ENCODE assay signal across 8 cellular contexts in genomic region chr1:24898152-24898908, GRCh38. TPM values are rescaled to one million over a fixed set of nuclear protein-coding genes. Genes with fewer than 3 reads are reported as not detected.
A peak's percentile ranks its signal among the peaks of the same experiment; 100 is the strongest.
DNase-seq lines count a peak whose midpoint lies in the region; ATAC-seq and TF ChIP-seq lines count a peak whose summit lies in the region.

No MANE protein-coding gene starts in this region.

- ATAC-seq in omental fat pad (ENCODE audit: low FRiP score) (no peak), HG02852 (IDR thresholded peaks at IDR 0.05; ENCODE audit: unreplicated experiment) (no peak)

- peak; percentile 44 for DNase-seq in NCI-H2196 (lab: John Stamatoyannopoulos, UW; ENCODE audit: unreplicated experiment)
- DNase-seq in NCI-H2196 treated with DMSO at 0.1 percent for 48 hours (lab: John Stamatoyannopoulos, UW; ENCODE audit: unreplicated experiment), result no peak
- peak; percentile 54 for DNase-seq in NAMALWA (ENCODE audit: low spot score)
- peak; percentile 51 for DNase-seq in activated CD8-positive, alpha-beta memory T cell treated with anti-CD3 and anti-CD28 coated beads, Interleukin-2, amount 50 U/mL, for 4 hours
- peak in 1 of 2 donors; percentile 59 for DNase-seq in foreskin fibroblast
- peak; percentile 25 for DNase-seq in omental fat pad (ENCODE audit: low spot score)
- no peak for DNase-seq in cortex of kidney (lab: John Stamatoyannopoulos, UW)

- no peak overlapping the region for H3K4me3 ChIP-seq in foreskin fibroblast (ENCODE audit: low read depth in 1 of 2, low read length in 2 of 2)

- peak; percentile 92 for TF ChIP-seq CTCF in foreskin fibroblast (IDR thresholded peaks at IDR 0.05; ENCODE audit: low read depth, low read length)
- no peak for TF ChIP-seq CTCF in omental fat pad (IDR thresholded peaks at IDR 0.05)

RNA-seq across cellular contexts. Expression of gene RUNX3, which starts 31.7 kb away (rescaled TPM):
- 1 to 10 TPM; 1.6 to 6.7 (median 3.8) TPM for total RNA-seq in omental fat pad

Comparison
In these comparisons a context has a peak if more than half of its experiments do, and no peak if none do; other contexts are left out.
1. DNase-seq: peak in NCI-H2196 (single experiment), NAMALWA (single experiment), activated CD8-positive, alpha-beta memory T cell treated with anti-CD3 and anti-CD28 coated beads, Interleukin-2, amount 50 U/mL, for 4 hours (single experiment) and omental fat pad (single experiment); none in NCI-H2196 treated with DMSO at 0.1 percent for 48 hours (single experiment) and cortex of kidney (single experiment).